Comparison of ENCODE assay signal across 8 cellular contexts in the genomic region with DNA sequence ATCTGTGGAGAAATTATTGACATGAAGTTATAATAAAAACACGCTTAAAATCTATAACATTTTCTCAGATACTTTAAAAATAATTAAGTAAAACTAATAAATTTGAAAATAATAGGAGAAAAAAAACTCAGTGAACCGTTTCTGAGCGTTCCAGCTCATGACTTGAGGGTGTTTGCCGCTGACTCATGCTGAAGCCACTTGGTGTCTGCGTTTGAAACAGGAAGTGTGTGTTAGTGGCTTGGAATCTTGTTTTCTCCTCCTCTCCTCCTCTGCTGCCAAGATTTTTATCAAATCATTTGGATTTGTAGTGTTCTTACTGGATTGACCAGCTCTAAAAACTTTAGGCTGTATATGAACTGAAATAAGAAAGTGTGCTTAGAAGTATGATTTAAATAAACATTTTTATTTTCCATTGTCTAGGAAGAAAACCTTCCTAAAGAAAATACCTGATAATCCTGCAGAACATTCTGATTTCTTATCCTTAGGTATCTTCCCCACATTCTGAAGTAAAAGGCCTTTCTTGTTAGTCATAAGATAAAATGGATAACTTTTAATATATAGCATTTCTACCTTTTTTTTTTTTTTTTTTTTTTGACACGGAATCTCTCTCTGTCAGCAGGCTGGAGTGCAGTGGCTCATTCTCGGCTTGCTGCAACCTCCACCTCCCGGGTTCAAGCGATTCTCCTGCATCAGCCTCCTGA. TPM values are rescaled to one million over a fixed set of nuclear protein-coding genes. Genes with fewer than 3 reads are reported as not detected.
A peak's percentile ranks its signal among the peaks of the same experiment; 100 is the strongest.
DNase-seq lines count a peak whose midpoint lies in the region; ATAC-seq and TF ChIP-seq lines count a peak whose summit lies in the region.

No MANE protein-coding gene starts in this region.

- no peaks in the 10 kb centered on the region for H3K9me3 Mint-ChIP-seq in activated CD4-positive, alpha-beta memory T cell treated with anti-CD3 and anti-CD28 coated beads for 36 hours

- TF ChIP-seq CTCF in gastroesophageal sphincter (IDR thresholded peaks at IDR 0.05) (peak in 1 of 4 experiments; percentile 9), parathyroid adenoma (IDR thresholded peaks at IDR 0.05) (no peak)

- H3K79me2 ChIP-seq in parathyroid adenoma, result peaks cover 33% of the 10 kb centered on the region

- H3K4me3 ChIP-seq in gastroesophageal sphincter, result peak overlapping the region in 1 of 2 donors; percentile 7
- H3K4me3 ChIP-seq in parathyroid adenoma (ENCODE audit: low read depth, low read length), result no peak overlapping the region

- CTCF ChIA-PET in activated CD4-positive, alpha-beta memory T cell treated with anti-CD3 and anti-CD28 coated beads for 36 hours (lab: Charles Lee), result interaction anchor here (0.7 to 12.8 kb wide), 4 partner anchors 8 to 222 kb away, joined by 3 to 187 read pairs (median 4); no protein-coding TSS in a partner anchor

- H3K27ac ChIP-seq in gastroesophageal sphincter, result peak overlapping the region; percentile 57 to 75 (median 61)
- no peak overlapping the region for H3K27ac ChIP-seq in parathyroid adenoma

- TF ChIP-seq POLR2A in gastroesophageal sphincter (IDR thresholded peaks at IDR 0.05), result no peak

- H3K4me1 ChIP-seq in gastroesophageal sphincter, result peaks cover 3 to 59% (median 8%) of the 10 kb centered on the region in 3 donors
- H3K4me1 ChIP-seq in parathyroid adenoma, result peaks cover 14% of the 10 kb centered on the region

- DNase-seq in DMS79 (lab: John Stamatoyannopoulos, UW), result peak; percentile 42
- peak; percentile 81 for DNase-seq in NAMALWA (ENCODE audit: low spot score)
- DNase-seq in activated CD4-positive, alpha-beta memory T cell treated with anti-CD3 and anti-CD28 coated beads for 36 hours, result peak; percentile 37
- DNase-seq in stimulated activated CD8-positive, alpha-beta memory T cell treated with anti-CD3 and anti-CD28 coated beads, Interleukin-4, amount 100 ng/mL, for 48 hours, result no peak

- no peak overlapping the region for H3K27ac Mint-ChIP-seq in activated CD4-positive, alpha-beta memory T cell treated with anti-CD3 and anti-CD28 coated beads for 36 hours

- ATAC-seq in GM21576 (IDR thresholded peaks at IDR 0.05; ENCODE audit: unreplicated experiment), result peak; percentile 47
- ATAC-seq in gastroesophageal sphincter, result peak; percentile 78
- ATAC-seq in HG02759 (IDR thresholded peaks at IDR 0.05; ENCODE audit: unreplicated experiment), result no peak

- POLR2A ChIA-PET in activated CD4-positive, alpha-beta memory T cell treated with anti-CD3 and anti-CD28 coated beads for 36 hours (lab: Charles Lee), result no interaction called here

- intact Hi-C loops in activated CD4-positive, alpha-beta memory T cell treated with anti-CD3 and anti-CD28 coated beads for 36 hours (cut with micrococcal nuclease), result no loop called here

- WGBS in gastroesophageal sphincter (ENCODE audit: low coverage in 1 of 2), 2 donors, result 19 to 30% methylated on average over 9 of the region's 9 CpGs

- no peaks in the 10 kb centered on the region for H3K27me3 Mint-ChIP-seq in activated CD4-positive, alpha-beta memory T cell treated with anti-CD3 and anti-CD28 coated beads for 36 hours

- H3K4me2 ChIP-seq in parathyroid adenoma (ENCODE audit: low read length), result peak overlapping the region; percentile 45

- H3K27me3 ChIP-seq in gastroesophageal sphincter, result no peaks in the 10 kb centered on the region
- H3K27me3 ChIP-seq in parathyroid adenoma (ENCODE audit: control insufficient read depth, insufficient read depth, low read length), result no peaks in the 10 kb centered on the region

- no peak overlapping the region for H3K9ac ChIP-seq in parathyroid adenoma

- H3K9me3 ChIP-seq in gastroesophageal sphincter (no peaks in the 10 kb centered on the region), parathyroid adenoma (ENCODE audit: control insufficient read depth, low read length) (no peaks in the 10 kb centered on the region)

- no peak for TF ChIP-seq EP300 in gastroesophageal sphincter (IDR thresholded peaks at IDR 0.05)

- H3K36me3 ChIP-seq in gastroesophageal sphincter, result peaks cover 0 to 20% of the 10 kb centered on the region in 2 donors
- no peaks in the 10 kb centered on the region for H3K36me3 ChIP-seq in parathyroid adenoma (ENCODE audit: control insufficient read depth, insufficient read depth, low read length)

- H2AFZ ChIP-seq in parathyroid adenoma, result no peak overlapping the region

- H3K36me3 Mint-ChIP-seq in activated CD4-positive, alpha-beta memory T cell treated with anti-CD3 and anti-CD28 coated beads for 36 hours, result peaks cover 2% of the 10 kb centered on the region

- no peak overlapping the region for H3K4me3 Mint-ChIP-seq in activated CD4-positive, alpha-beta memory T cell treated with anti-CD3 and anti-CD28 coated beads for 36 hours

- peaks cover 39% of the 10 kb centered on the region for H3K4me1 Mint-ChIP-seq in activated CD4-positive, alpha-beta memory T cell treated with anti-CD3 and anti-CD28 coated beads for 36 hours (ENCODE audit: low read depth)

RNA-seq across cellular contexts. Expression of gene USP10, which starts 30.8 kb away (rescaled TPM):
- total RNA-seq in activated CD4-positive, alpha-beta memory T cell treated with anti-CD3 and anti-CD28 coated beads for 36 hours, result 100 to 1,000 TPM; 105 to 108 TPM
- total RNA-seq in gastroesophageal sphincter, result 10 to 100 TPM; 49.1 to 70.2 (median 60.0) TPM
